In the genomic region with DNA sequence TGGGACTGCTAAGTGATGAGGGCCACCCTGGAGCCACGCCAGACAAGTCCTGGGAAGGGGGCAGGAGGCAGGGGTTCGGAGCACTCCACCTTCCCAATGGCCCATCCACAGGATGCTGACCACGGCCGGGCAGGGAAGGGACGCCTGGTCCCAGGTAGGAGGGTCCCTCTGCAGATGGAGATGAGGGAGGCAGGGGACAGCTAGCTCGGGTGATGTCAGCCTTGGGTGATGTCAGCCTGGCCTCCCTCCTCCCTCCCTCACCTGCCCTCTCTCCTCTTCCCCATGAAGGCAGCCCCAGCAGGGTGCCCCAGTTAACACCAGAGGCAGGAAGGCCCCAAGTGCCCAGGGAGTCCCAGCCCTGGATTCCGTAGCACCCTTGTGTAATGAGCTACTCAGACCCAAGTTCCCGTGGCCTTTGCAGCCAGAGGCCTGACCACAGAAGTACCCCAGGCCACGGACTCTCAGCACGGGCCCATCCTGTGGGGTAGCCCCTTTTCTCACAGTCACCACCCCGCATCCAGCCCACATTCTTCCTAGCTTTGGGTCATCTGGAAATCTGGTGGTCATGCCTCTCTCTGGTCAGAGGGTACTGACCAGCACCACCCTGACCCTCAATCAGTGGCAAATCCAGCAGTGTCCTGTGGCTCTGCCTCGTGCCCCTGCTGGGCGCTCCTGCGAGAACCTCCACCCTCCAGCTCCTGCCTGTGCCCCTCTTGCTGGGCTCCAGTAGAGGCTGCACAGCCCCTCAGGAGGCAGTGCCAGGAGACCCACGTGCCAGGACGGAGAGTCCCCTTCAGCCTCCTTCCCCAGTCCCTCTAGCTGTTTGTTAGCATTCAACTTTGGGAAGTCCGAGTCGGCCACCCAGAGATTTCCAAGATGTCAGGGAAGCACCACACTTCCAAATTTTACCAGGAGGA, we compare ENCODE assay signal across 1 cellular context.
TF ChIP-seq lines count a peak whose summit lies in the region.

No MANE protein-coding gene starts in this region.

TF ChIP-seq in IMR-90, 13 proteins besides CTCF, POLR2A, EP300 and RAD21 (continued from another document):
- TF ChIP-seq BHLHE40 (IDR thresholded peaks at IDR 0.05; ENCODE audit: low read depth, low read length) (no peak), FOS (IDR thresholded peaks at IDR 0.05; ENCODE audit: low read depth, low read length) (no peak), CEBPB (IDR thresholded peaks at IDR 0.05; ENCODE audit: low read depth, low read length) (no peak), MAFK (IDR thresholded peaks at IDR 0.05; ENCODE audit: low read depth, low read length) (no peak), MAZ (IDR thresholded peaks at IDR 0.05; ENCODE audit: borderline replicate concordance, low read depth, low read length) (no peak), MXI1 (IDR thresholded peaks at IDR 0.05; ENCODE audit: borderline replicate concordance, low read depth, low read length) (no peak)
- TF ChIP-seq, protein P1, sequence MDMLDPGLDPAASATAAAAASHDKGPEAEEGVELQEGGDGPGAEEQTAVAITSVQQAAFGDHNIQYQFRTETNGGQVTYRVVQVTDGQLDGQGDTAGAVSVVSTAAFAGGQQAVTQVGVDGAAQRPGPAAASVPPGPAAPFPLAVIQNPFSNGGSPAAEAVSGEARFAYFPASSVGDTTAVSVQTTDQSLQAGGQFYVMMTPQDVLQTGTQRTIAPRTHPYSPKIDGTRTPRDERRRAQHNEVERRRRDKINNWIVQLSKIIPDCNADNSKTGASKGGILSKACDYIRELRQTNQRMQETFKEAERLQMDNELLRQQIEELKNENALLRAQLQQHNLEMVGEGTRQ (IDR thresholded peaks at IDR 0.05; ENCODE audit: low read depth, low read length): no peak
